In the genomic region with DNA sequence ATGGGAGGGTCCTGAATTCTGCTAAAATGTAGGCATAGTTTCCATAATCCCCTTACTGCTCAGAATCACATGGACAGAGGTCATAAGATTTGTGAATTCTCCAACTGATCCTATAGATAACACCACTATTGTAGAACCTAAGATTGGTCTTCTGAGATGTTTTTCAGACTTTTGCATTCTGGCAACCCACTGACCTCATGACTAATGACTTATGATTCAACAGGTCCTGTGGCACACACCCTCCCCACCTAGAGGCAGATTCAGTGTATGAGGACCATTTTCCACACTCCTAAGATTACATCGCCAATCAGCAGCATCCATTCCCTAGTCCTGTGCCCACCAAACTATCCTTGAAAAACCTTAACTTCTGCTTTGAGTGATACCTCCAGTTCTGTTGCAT, we compare ENCODE assay signal across 23 cellular contexts.
DNase-seq lines count a peak whose midpoint lies in the region; ATAC-seq and TF ChIP-seq lines count a peak whose summit lies in the region.
"Had no signal": no experiment of that assay in that cellular context is flagged by ENCODE, and none has a peak within 500 bp of the region (broad histone marks: within the 10 kb centered on the region; RNA-seq: fewer than 3 reads in every experiment).

No MANE protein-coding gene starts in this region.

- peaks cover 14% of the 10 kb centered on the region for H3K4me1 Mint-ChIP-seq in activated CD4-positive, alpha-beta T cell treated with anti-CD3 and anti-CD28 coated beads for 36 hours

- no peak overlapping the region for H3K4me2 ChIP-seq in mammary epithelial cell (ENCODE audit: insufficient read depth, low read depth, low read length)

- intact Hi-C loops in activated CD4-positive, alpha-beta T cell treated with anti-CD3 and anti-CD28 coated beads for 36 hours (cut with DNase I, micrococcal nuclease), result no loop called here
- intact Hi-C loops in mammary epithelial cell (cut with micrococcal nuclease), result no loop called here
- intact Hi-C loops in left ventricle myocardium inferior (cut with micrococcal nuclease), result no loop called here

- H3K4me3 ChIP-seq in HUES48 (ENCODE audit: low read depth, low read length) (no peak overlapping the region), mammary epithelial cell (replicated peaks in 1 of 3; ENCODE audit: insufficient read depth in 1 of 3, low read depth in 2 of 3, low read length in 3 of 3) (no peak overlapping the region), left ventricle myocardium inferior (no peak overlapping the region)
- H3K4me3 ChIP-seq: coronary artery, esophagus muscularis mucosa had no signal

- H3K4me3 Mint-ChIP-seq in activated CD4-positive, alpha-beta T cell treated with anti-CD3 and anti-CD28 coated beads for 36 hours, result no peak overlapping the region
- H3K4me3 Mint-ChIP-seq: activated T-cell treated with anti-CD3 and anti-CD28 coated beads, Interleukin-2, amount 50 U/mL, for 24 hours; CD4-positive, alpha-beta memory T cell had no signal

- no peaks in the 10 kb centered on the region for H3K9me3 ChIP-seq in HUES48 (ENCODE audit: control insufficient read depth, insufficient read depth, low read length)
- no peaks in the 10 kb centered on the region for H3K9me3 ChIP-seq in mammary epithelial cell (replicated peaks; ENCODE audit: insufficient read depth, low read length)
- H3K9me3 ChIP-seq in left ventricle myocardium inferior (replicated peaks), result peaks cover 13% of the 10 kb centered on the region
- H3K9me3 ChIP-seq: esophagus muscularis mucosa had no signal

- peaks cover 4% of the 10 kb centered on the region for H3K9me3 Mint-ChIP-seq in activated CD4-positive, alpha-beta T cell treated with anti-CD3 and anti-CD28 coated beads for 36 hours (ENCODE audit: low read depth)

- CTCF ChIA-PET in activated CD4-positive, alpha-beta T cell treated with anti-CD3 and anti-CD28 coated beads for 36 hours (lab: Charles Lee), result interaction anchor here (0.6 kb wide), 1 partner anchor 11 kb away, joined by 3 read pairs; no protein-coding TSS in a partner anchor
- CTCF ChIA-PET in mammary epithelial cell (lab: Charles Lee; ENCODE audit: low non-redundant PET), result no interaction called here

- no peaks in the 10 kb centered on the region for H3K36me3 ChIP-seq in HUES48 (ENCODE audit: control insufficient read depth, insufficient read depth, low read length)
- no peaks in the 10 kb centered on the region for H3K36me3 ChIP-seq in mammary epithelial cell (ENCODE audit: insufficient read depth, low read length)
- H3K36me3 ChIP-seq in left ventricle myocardium inferior, result no peaks in the 10 kb centered on the region
- H3K36me3 ChIP-seq: esophagus muscularis mucosa had no signal

- no peaks in the 10 kb centered on the region for H4K20me1 ChIP-seq in mammary epithelial cell (ENCODE audit: insufficient read depth, low read length)

- dilution Hi-C loops in mammary epithelial cell (cut with HindIII; ENCODE audit: low sequenced_read_pairs), result no loop called here

- WGBS in mammary epithelial cell (ENCODE audit: low coverage, missing lambda C conversion rate), result 92% methylated on average over 1 of the region's 1 CpG

- H3K79me2 ChIP-seq in mammary epithelial cell (ENCODE audit: insufficient read depth, low read length), result no peaks in the 10 kb centered on the region

- BruUV-seq in mammary epithelial cell (replicated peaks; lab: Mats Ljungman, UMichigan), result no TSS peak

- no peaks in the 10 kb centered on the region for H3K27me3 Mint-ChIP-seq in activated CD4-positive, alpha-beta T cell treated with anti-CD3 and anti-CD28 coated beads for 36 hours
- H3K27me3 Mint-ChIP-seq: activated T-cell treated with anti-CD3 and anti-CD28 coated beads, Interleukin-2, amount 50 U/mL, for 24 hours; CD4-positive, alpha-beta memory T cell; naive thymus-derived CD4-positive, alpha-beta T cell; progenitor cell of endocrine pancreas had no signal

- POLR2A ChIA-PET in activated CD4-positive, alpha-beta T cell treated with anti-CD3 and anti-CD28 coated beads for 36 hours (lab: Charles Lee), result no interaction called here

- no peak overlapping the region for H3K27ac Mint-ChIP-seq in activated CD4-positive, alpha-beta T cell treated with anti-CD3 and anti-CD28 coated beads for 36 hours
- H3K27ac Mint-ChIP-seq: activated T-cell treated with anti-CD3 and anti-CD28 coated beads, Interleukin-2, amount 50 U/mL, for 24 hours; naive thymus-derived CD4-positive, alpha-beta T cell; progenitor cell of endocrine pancreas had no signal

- no peak overlapping the region for H2AFZ ChIP-seq in mammary epithelial cell (ENCODE audit: low read depth, low read length)

- H3K36me3 Mint-ChIP-seq in activated CD4-positive, alpha-beta T cell treated with anti-CD3 and anti-CD28 coated beads for 36 hours (ENCODE audit: low read depth), result peaks cover 5% of the 10 kb centered on the region

- H3K9ac ChIP-seq in HUES48 (ENCODE audit: low read depth, low read length) (no peak overlapping the region), mammary epithelial cell (ENCODE audit: insufficient read depth, low read length) (no peak overlapping the region)

- in situ Hi-C loops in mammary epithelial cell (cut with MboI; ENCODE audit: low sequenced_read_pairs in 2 of 2), result no loop called here

- DNase-seq in activated CD4-positive, alpha-beta T cell treated with anti-CD3 and anti-CD28 coated beads for 36 hours, result peak; percentile 10
- DNase-seq in activated CD4-positive, alpha-beta T cell treated with anti-CD3 and anti-CD28 coated beads, Interleukin-2, amount 50 U/mL, for 48 hours, result no peak
- DNase-seq in mammary epithelial cell (peak; percentile 57), kidney tubule cell (ENCODE audit: low spot score) (peak; percentile 39), left ventricle myocardium inferior (no peak)
- DNase-seq: 8988T; activated T-cell treated with anti-CD3 and anti-CD28 coated beads, Interleukin-2, amount 50 U/mL, for 24 hours; amygdala; CD4-positive, alpha-beta memory T cell; GDM1; naive thymus-derived CD4-positive, alpha-beta T cell; NCI-H1048; NCI-H2107; NCI-H82; stimulated activated CD4-positive, alpha-beta T cell treated with anti-CD3 and anti-CD28 coated beads, Interleukin-12 subunit alpha, Interleukin-12 subunit beta, amount 100 ng/mL, for 4 hours; substantia nigra; T-helper 1 cell had no signal

- H3K4me1 ChIP-seq in HUES48 (ENCODE audit: control insufficient read depth, insufficient read depth, low read length) (peaks cover 9% of the 10 kb centered on the region), mammary epithelial cell (ENCODE audit: insufficient read depth, low read length) (peaks cover 12% of the 10 kb centered on the region), left ventricle myocardium inferior (peaks cover 6% of the 10 kb centered on the region)
- H3K4me1 ChIP-seq: esophagus muscularis mucosa had no signal

- ATAC-seq in activated CD4-positive, alpha-beta T cell treated with anti-CD3 and anti-CD28 coated beads for 36 hours, result peak; percentile 68
- ATAC-seq in GM19452 (IDR thresholded peaks at IDR 0.05; ENCODE audit: unreplicated experiment) (no peak), GM21526 (IDR thresholded peaks at IDR 0.05; ENCODE audit: low FRiP score, unreplicated experiment) (no peak)
- ATAC-seq: naive thymus-derived CD4-positive, alpha-beta T cell had no signal

- TF ChIP-seq CTCF in mammary epithelial cell (conservative IDR thresholded peaks at IDR 0.05 in 1 of 2, IDR thresholded peaks at IDR 0.05 in 1 of 2; ENCODE audit: extremely low read depth in 1 of 2, insufficient read depth in 1 of 2, low read depth in 1 of 2, low read length in 2 of 2), result peak in 1 of 2 donors; percentile 27
- TF ChIP-seq CTCF in left ventricle myocardium inferior (IDR thresholded peaks at IDR 0.05; ENCODE audit: borderline replicate concordance), result no peak

- H3K27ac ChIP-seq in HUES48 (ENCODE audit: low read depth, low read length) (peak overlapping the region; percentile 29), mammary epithelial cell (ENCODE audit: insufficient read depth, low read depth, low read length) (no peak overlapping the region), left ventricle myocardium inferior (replicated peaks) (no peak overlapping the region)
- H3K27ac ChIP-seq: coronary artery, esophagus muscularis mucosa had no signal

- H3K27me3 ChIP-seq in HUES48 (ENCODE audit: control insufficient read depth, insufficient read depth, low read length) (no peaks in the 10 kb centered on the region), mammary epithelial cell (ENCODE audit: insufficient read depth, low read length) (no peaks in the 10 kb centered on the region), left ventricle myocardium inferior (ENCODE audit: low read depth) (no peaks in the 10 kb centered on the region)
- H3K27me3 ChIP-seq: esophagus muscularis mucosa had no signal

Comparison
In these comparisons a context has a peak if more than half of its experiments do, and no peak if none do; other contexts are left out.
1. DNase-seq: peak in activated CD4-positive, alpha-beta T cell treated with anti-CD3 and anti-CD28 coated beads for 36 hours (single experiment), mammary epithelial cell (single experiment) and kidney tubule cell (single experiment); none in activated CD4-positive, alpha-beta T cell treated with anti-CD3 and anti-CD28 coated beads, Interleukin-2, amount 50 U/mL, for 48 hours (0 of 2) and left ventricle myocardium inferior (single experiment).